1 cellular context compared by ENCODE assay signal in the genomic region with DNA sequence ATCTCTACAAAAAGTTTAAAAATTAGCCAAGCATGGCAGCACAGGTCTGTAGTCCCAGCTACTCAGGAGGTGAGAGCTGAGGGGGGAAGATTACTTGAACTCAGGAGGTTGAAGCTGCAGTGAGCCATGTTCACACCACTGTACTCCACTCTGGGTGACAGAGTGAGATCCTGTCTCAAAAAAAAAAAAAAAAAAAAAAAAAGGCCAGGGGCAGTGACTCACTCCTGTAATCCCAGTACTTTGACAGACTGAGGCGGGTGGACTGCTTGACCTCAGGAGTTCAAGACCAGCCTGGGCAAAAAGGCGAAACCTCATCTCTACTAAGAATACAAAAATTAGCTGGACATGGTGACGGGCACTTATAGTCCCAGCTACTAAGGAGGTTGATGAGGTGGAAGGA.
TF ChIP-seq lines count a peak whose summit lies in the region.

No MANE protein-coding gene starts in this region.

TF ChIP-seq in HEK293, 187 proteins besides CTCF, POLR2A, EP300 and RAD21 (continued from another document):
- TF ChIP-seq, protein P1, sequence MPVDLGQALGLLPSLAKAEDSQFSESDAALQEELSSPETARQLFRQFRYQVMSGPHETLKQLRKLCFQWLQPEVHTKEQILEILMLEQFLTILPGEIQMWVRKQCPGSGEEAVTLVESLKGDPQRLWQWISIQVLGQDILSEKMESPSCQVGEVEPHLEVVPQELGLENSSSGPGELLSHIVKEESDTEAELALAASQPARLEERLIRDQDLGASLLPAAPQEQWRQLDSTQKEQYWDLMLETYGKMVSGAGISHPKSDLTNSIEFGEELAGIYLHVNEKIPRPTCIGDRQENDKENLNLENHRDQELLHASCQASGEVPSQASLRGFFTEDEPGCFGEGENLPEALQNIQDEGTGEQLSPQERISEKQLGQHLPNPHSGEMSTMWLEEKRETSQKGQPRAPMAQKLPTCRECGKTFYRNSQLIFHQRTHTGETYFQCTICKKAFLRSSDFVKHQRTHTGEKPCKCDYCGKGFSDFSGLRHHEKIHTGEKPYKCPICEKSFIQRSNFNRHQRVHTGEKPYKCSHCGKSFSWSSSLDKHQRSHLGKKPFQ (tag by site-specific recombination; IDR thresholded peaks at IDR 0.05): 0 out of 2 replicates have a peak, but pooled peaks have one; percentile 22
TF ChIP-seq in HEK293: peak in this region for 1.
